Comparison of ENCODE assay signal across 7 cellular contexts in the genomic region with DNA sequence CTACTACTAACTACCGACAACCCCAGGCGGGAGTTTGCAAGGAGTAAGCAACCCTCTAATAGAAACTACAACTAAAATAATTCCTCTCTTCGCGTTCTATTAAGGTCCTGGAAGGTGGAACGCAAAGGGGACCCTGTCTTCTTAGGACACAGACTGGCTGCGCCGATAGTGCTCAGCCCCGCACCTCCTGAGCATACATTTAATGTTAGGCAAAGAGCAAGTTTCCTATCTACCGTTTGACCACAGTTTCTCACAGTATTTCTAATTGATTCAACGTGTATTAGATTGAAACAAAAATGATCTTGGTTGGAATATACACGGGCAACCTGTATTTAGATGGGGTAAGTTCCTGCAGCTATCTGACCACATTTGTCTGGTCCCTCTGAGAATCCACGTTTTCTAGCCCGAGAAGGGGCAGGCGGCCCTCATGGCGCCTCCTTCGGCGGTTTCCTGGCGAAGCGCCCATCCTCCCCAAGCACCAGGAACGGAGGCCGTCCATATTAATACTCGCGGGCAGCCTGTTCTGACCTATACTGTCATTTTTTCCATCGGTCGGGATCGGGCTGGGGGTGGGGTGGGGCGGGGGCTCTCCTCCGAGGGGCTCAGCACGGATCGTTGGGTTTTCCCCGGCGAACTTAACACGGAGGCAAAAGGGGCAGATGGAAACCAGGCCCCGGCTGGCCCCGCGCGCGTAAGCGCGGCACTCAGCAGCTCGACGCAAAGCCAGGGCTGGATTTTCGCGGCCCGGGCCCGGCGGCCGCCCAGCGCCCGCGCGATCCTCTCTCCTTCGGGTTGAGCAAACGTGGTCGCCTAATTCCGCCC.
A peak's percentile ranks its signal among the peaks of the same experiment; 100 is the strongest.
DNase-seq lines count a peak whose midpoint lies in the region; ATAC-seq and TF ChIP-seq lines count a peak whose summit lies in the region.

No MANE protein-coding gene starts in this region.

- H3K36me3 Mint-ChIP-seq in IgD-negative memory B cell = peaks cover 2% of the 10 kb centered on the region
- H3K36me3 Mint-ChIP-seq in T-helper 1 cell treated with Interleukin-12 subunit alpha and Interleukin-12 subunit beta and Interleukin-4 antibody, amounts not matched to agents 30 μg/mL and 1 μg/mL, for 36 hours (ENCODE audit: low read depth) = no peaks in the 10 kb centered on the region

- H3K4me1 Mint-ChIP-seq in IgD-negative memory B cell = peaks cover 22 to 42% (median 25%) of the 10 kb centered on the region in 3 donors
- H3K4me1 Mint-ChIP-seq in T-helper 1 cell treated with Interleukin-12 subunit alpha and Interleukin-12 subunit beta and Interleukin-4 antibody, amounts not matched to agents 30 μg/mL and 1 μg/mL, for 36 hours (ENCODE audit: low read depth) = peaks cover 34% of the 10 kb centered on the region

- TF ChIP-seq EP300 in suprapubic skin (IDR thresholded peaks at IDR 0.05) = no peak

- peak overlapping the region; percentile 90 to 98 (median 97) for H3K4me3 Mint-ChIP-seq in IgD-negative memory B cell
- peak overlapping the region; percentile 84 for H3K4me3 Mint-ChIP-seq in T-helper 1 cell treated with Interleukin-12 subunit alpha and Interleukin-12 subunit beta and Interleukin-4 antibody, amounts not matched to agents 30 μg/mL and 1 μg/mL, for 36 hours

- no peaks in the 10 kb centered on the region for H3K27me3 ChIP-seq in duodenal mucosa (ENCODE audit: control insufficient read depth in 1 of 2, insufficient read depth in 2 of 2, low read length in 2 of 2)
- peaks cover 0 to 43% of the 10 kb centered on the region in 2 experiments for H3K27me3 ChIP-seq in mesenchymal stem cell (ENCODE audit: control insufficient read depth in 1 of 2, insufficient read depth in 1 of 2, low read length in 2 of 2)
- no peaks in the 10 kb centered on the region for H3K27me3 ChIP-seq in suprapubic skin

- H2AK5ac ChIP-seq in mesenchymal stem cell (ENCODE audit: low read length, severe bottlenecking) = peak overlapping the region; percentile 48

- WGBS in mesenchymal stem cell = 2% methylated on average over 36 of the region's 56 CpGs
- 7% methylated on average over 55 of the region's 56 CpGs for WGBS in suprapubic skin

- H3K27ac ChIP-seq in duodenal mucosa (ENCODE audit: low read depth, low read length) = peak overlapping the region; percentile 93
- H3K27ac ChIP-seq in mesenchymal stem cell (ENCODE audit: low read length, poor library complexity, severe bottlenecking) = peak overlapping the region; percentile 85
- H3K27ac ChIP-seq in suprapubic skin = peak overlapping the region; percentile 96

- DNase-seq in mesenchymal stem cell (peak; percentile 82), suprapubic skin (ENCODE audit: low spot score in 2 of 2) (peak in 1 of 2 donors; percentile 70), GM13977 (ENCODE audit: low spot score) (no peak)

- H3K4ac ChIP-seq in mesenchymal stem cell (ENCODE audit: low read depth in 1 of 2, low read length in 2 of 2) = peak overlapping the region; percentile 97 to 100

- ATAC-seq in GM18867 (IDR thresholded peaks at IDR 0.05; ENCODE audit: unreplicated experiment) = peak; percentile 22

- H3K9me3 ChIP-seq in duodenal mucosa (ENCODE audit: control insufficient read depth in 1 of 2, low read length in 2 of 2) (no peaks in the 10 kb centered on the region), mesenchymal stem cell (ENCODE audit: control insufficient read depth, low read length) (no peaks in the 10 kb centered on the region), suprapubic skin (no peaks in the 10 kb centered on the region)

- peaks cover 18% of the 10 kb centered on the region for H3K27me3 Mint-ChIP-seq in IgD-negative memory B cell
- H3K27me3 Mint-ChIP-seq in T-helper 1 cell treated with Interleukin-12 subunit alpha and Interleukin-12 subunit beta and Interleukin-4 antibody, amounts not matched to agents 30 μg/mL and 1 μg/mL, for 36 hours (ENCODE audit: low read depth) = no peaks in the 10 kb centered on the region

- H2BK5ac ChIP-seq in mesenchymal stem cell (ENCODE audit: low read depth, low read length, poor library complexity, severe bottlenecking) = peak overlapping the region; percentile 57

- H3K9ac ChIP-seq in duodenal mucosa (ENCODE audit: low read depth in 1 of 2, low read length in 2 of 2) (peak overlapping the region; percentile 71 to 76), mesenchymal stem cell (ENCODE audit: low read length) (peak overlapping the region; percentile 82)

- H2AFZ ChIP-seq in mesenchymal stem cell (ENCODE audit: low read depth, low read length) = no peak overlapping the region

- no peaks in the 10 kb centered on the region for H3K9me3 Mint-ChIP-seq in IgD-negative memory B cell
- H3K9me3 Mint-ChIP-seq in T-helper 1 cell treated with Interleukin-12 subunit alpha and Interleukin-12 subunit beta and Interleukin-4 antibody, amounts not matched to agents 30 μg/mL and 1 μg/mL, for 36 hours = no peaks in the 10 kb centered on the region

- H2BK120ac ChIP-seq in mesenchymal stem cell (ENCODE audit: low read depth, low read length) = peak overlapping the region; percentile 97

- H3K36me3 ChIP-seq in duodenal mucosa (ENCODE audit: control insufficient read depth in 1 of 2, insufficient read depth in 2 of 2, low read length in 2 of 2) (no peaks in the 10 kb centered on the region), mesenchymal stem cell (ENCODE audit: control insufficient read depth in 1 of 2, insufficient read depth in 2 of 2, low read depth in 1 of 2, low read length in 2 of 2) (no peaks in the 10 kb centered on the region), suprapubic skin (no peaks in the 10 kb centered on the region)

- H3K4me2 ChIP-seq in mesenchymal stem cell (ENCODE audit: low read length, poor library complexity, severe bottlenecking) = peak overlapping the region; percentile 55

- peak overlapping the region; percentile 72 to 75 for H3K4me3 ChIP-seq in duodenal mucosa (ENCODE audit: low read depth in 1 of 2, low read length in 2 of 2)
- H3K4me3 ChIP-seq in mesenchymal stem cell (ENCODE audit: insufficient read depth in 1 of 2, low read depth in 1 of 2, low read length in 2 of 2) = peak overlapping the region; percentile 62 to 76
- peak overlapping the region; percentile 58 for H3K4me3 ChIP-seq in suprapubic skin

- H2BK15ac ChIP-seq in mesenchymal stem cell (ENCODE audit: low read depth, poor library complexity, severe bottlenecking) = peak overlapping the region; percentile 83

- no peak for TF ChIP-seq POLR2A in suprapubic skin (IDR thresholded peaks at IDR 0.05)

- H3K23ac ChIP-seq in mesenchymal stem cell (ENCODE audit: low read length in 2 of 2) = no peak overlapping the region

- no peak overlapping the region for H3K14ac ChIP-seq in mesenchymal stem cell (ENCODE audit: low read length in 2 of 2)

- peak overlapping the region in 1 of 2 experiments; percentile 77 for H2BK12ac ChIP-seq in mesenchymal stem cell (ENCODE audit: low read length in 2 of 2)

- H4K8ac ChIP-seq in mesenchymal stem cell (ENCODE audit: low read length) = peak overlapping the region; percentile 96

- peak overlapping the region; percentile 95 to 99 (median 99) for H3K27ac Mint-ChIP-seq in IgD-negative memory B cell
- H3K27ac Mint-ChIP-seq in T-helper 1 cell treated with Interleukin-12 subunit alpha and Interleukin-12 subunit beta and Interleukin-4 antibody, amounts not matched to agents 30 μg/mL and 1 μg/mL, for 36 hours = peak overlapping the region; percentile 94

- H3K18ac ChIP-seq in mesenchymal stem cell (ENCODE audit: low read depth in 1 of 2, low read length in 2 of 2) = peak overlapping the region; percentile 94 to 99

- H3K79me1 ChIP-seq in mesenchymal stem cell (replicated peaks; ENCODE audit: low read length, poor library complexity, severe bottlenecking) = peaks cover 2% of the 10 kb centered on the region

- H4K91ac ChIP-seq in mesenchymal stem cell (ENCODE audit: low read length) = peak overlapping the region; percentile 95

- in situ Hi-C loops in GM13977 (cut with MboI; ENCODE audit: low pct_unique_long_range_greater_than_20kb, low sequenced_read_pairs, unreplicated experiment) = loop anchor here (25.0 kb wide), 1 partner anchor 163 kb away; no protein-coding TSS in a partner anchor

- H3K4me1 ChIP-seq in duodenal mucosa (ENCODE audit: control insufficient read depth in 1 of 2, insufficient read depth in 2 of 2, low read length in 2 of 2) (peaks cover 27 to 32% of the 10 kb centered on the region in 2 donors), mesenchymal stem cell (ENCODE audit: control insufficient read depth, insufficient read depth, low read depth, low read length) (peaks cover 20% of the 10 kb centered on the region), suprapubic skin (peaks cover 44% of the 10 kb centered on the region)

- no peak for TF ChIP-seq CTCF in suprapubic skin (IDR thresholded peaks at IDR 0.05)
- TF ChIP-seq CTCF in GM13977 (IDR thresholded peaks at IDR 0.05; ENCODE audit: extremely low read depth, insufficient read depth, missing control alignments) = no peak
